22 cellular contexts compared by ENCODE assay signal in genomic region chr3:125679258-125679657, GRCh38.
DNase-seq lines count a peak whose midpoint lies in the region; ATAC-seq and TF ChIP-seq lines count a peak whose summit lies in the region.
"Had no signal": no experiment of that assay in that cellular context is flagged by ENCODE, and none has a peak within 500 bp of the region (broad histone marks: within the 10 kb centered on the region; RNA-seq: fewer than 3 reads in every experiment).

No MANE protein-coding gene starts in this region.

- no peak overlapping the region for H3K27ac ChIP-seq in heart left ventricle
- H3K27ac ChIP-seq in colonic mucosa, result no peak overlapping the region
- H3K27ac ChIP-seq: skin epidermis had no signal

- DNase-seq in AG09319 (ENCODE audit: extremely low read depth, low read depth) (no peak), HEK293T (ENCODE audit: extremely low spot score) (peak; percentile 11), left lobe of liver (ENCODE audit: low spot score) (no peak), heart left ventricle (no peak), colonic mucosa (no peak), T1000 (lab: John Stamatoyannopoulos, UW) (no peak)
- DNase-seq: AML-193; Calu3; caudate nucleus; effector memory CD8-positive, alpha-beta T cell; GOT3; kidney glomerular epithelial cell; NCI-H1417 treated with DMSO at 0.1 percent for 48 hours; NCI-H226; stimulated activated CD4-positive, alpha-beta T cell treated with anti-CD3 and anti-CD28 coated beads, Interleukin-4, amount 100 ng/mL, for 4 hours; stimulated activated CD8-positive, alpha-beta memory T cell treated with anti-CD3 and anti-CD28 coated beads, Interleukin-4, amount 100 ng/mL, for 48 hours; substantia nigra had no signal

- H3K4me3 ChIP-seq in WI38 (ENCODE audit: low read depth, low read length), result no peak overlapping the region
- no peak overlapping the region for H3K4me3 ChIP-seq in heart left ventricle
- H3K4me3 ChIP-seq in colonic mucosa, result no peak overlapping the region
- H3K4me3 ChIP-seq: skin epidermis had no signal

- 75 to 77% (median 75%) methylated on average over 4 of the region's 4 CpGs for WGBS in heart left ventricle, 4 donors

- H3K4me1 ChIP-seq in heart left ventricle (peaks cover 0 to 15% (median 5%) of the 10 kb centered on the region in 12 donors), colonic mucosa (no peaks in the 10 kb centered on the region)

- H3K9ac ChIP-seq in colonic mucosa (ENCODE audit: low read depth in 2 of 2, low read length in 2 of 2), result no peak overlapping the region

- intact Hi-C loops in heart left ventricle (cut with DNase I) (no loop called here), colonic mucosa (cut with DNase I) (no loop called here)

- CTCF ChIA-PET in HEK293T (lab: Yijun Ruan, JAX), result interaction anchor here (0.7 kb wide), 1 partner anchor 89 kb away, joined by 3 read pairs; no protein-coding TSS in a partner anchor

- TF ChIP-seq POLR2A in heart left ventricle (IDR thresholded peaks at IDR 0.05), result no peak

- H3K36me3 ChIP-seq in heart left ventricle (no peaks in the 10 kb centered on the region), colonic mucosa (no peaks in the 10 kb centered on the region)

- no peaks in the 10 kb centered on the region for H3K27me3 ChIP-seq in heart left ventricle
- no peaks in the 10 kb centered on the region for H3K27me3 ChIP-seq in colonic mucosa

- ATAC-seq in left lobe of liver, result peak; percentile 63
- no peak for ATAC-seq in heart left ventricle
- ATAC-seq in GM21381 (IDR thresholded peaks at IDR 0.05; ENCODE audit: unreplicated experiment), result no peak
- ATAC-seq: activated CD4-positive, CD25-positive, alpha-beta regulatory T cell treated with anti-CD3 and anti-CD28 coated beads, Interleukin-2, amount 50 U/mL, for 24 hours; effector memory CD8-positive, alpha-beta T cell; Right ventricle myocardium inferior had no signal

- TF ChIP-seq CTCF in AG09319 (IDR thresholded peaks at IDR 0.05; ENCODE audit: low read depth, low read length) (peak; percentile 2), WI38 (IDR thresholded peaks at IDR 0.05; ENCODE audit: low read depth, low read length) (0 out of 2 replicates have a peak, but pooled peaks have one; percentile 3), heart left ventricle (IDR thresholded peaks at IDR 0.05) (no peak), colonic mucosa (IDR thresholded peaks at IDR 0.05) (no peak)

- H3K9me3 ChIP-seq in heart left ventricle (no peaks in the 10 kb centered on the region), colonic mucosa (no peaks in the 10 kb centered on the region)

- POLR2A ChIA-PET in HEK293T (lab: Yijun Ruan, JAX), result no interaction called here

TF ChIP-seq in HEK293T, 16 proteins besides CTCF, POLR2A, EP300 and RAD21:
- TF ChIP-seq NFRKB (IDR thresholded peaks at IDR 0.05), result no peak

Comparison
In these comparisons a context has a peak if more than half of its experiments do, and no peak if none do; other contexts are left out.
1. CTCF ChIP-seq: peak in AG09319 (single experiment) and WI38 (single experiment); none in heart left ventricle (0 of 12) and colonic mucosa (single experiment).